In the genomic region with DNA sequence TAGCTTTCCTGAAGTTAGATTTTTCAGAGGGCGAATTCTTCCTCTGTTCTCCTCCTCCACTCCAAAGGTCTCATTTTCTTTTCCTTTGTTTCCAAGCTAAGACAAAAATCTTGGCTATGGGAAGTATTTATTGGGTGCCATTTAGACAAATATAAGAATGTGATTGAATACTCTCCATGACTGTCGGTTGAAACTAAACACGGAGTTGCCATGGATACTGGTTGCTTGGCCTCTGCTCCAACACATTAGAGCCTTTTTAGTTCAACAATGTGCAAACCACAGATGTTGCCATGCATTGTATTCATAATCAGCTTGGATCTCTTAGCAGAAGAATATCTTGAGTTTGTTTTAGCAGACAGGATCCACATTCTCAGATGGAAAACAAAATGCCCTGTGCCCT, we compare ENCODE assay signal across 15 cellular contexts.
DNase-seq lines count a peak whose midpoint lies in the region; TF ChIP-seq lines count a peak whose summit lies in the region.
"Had no signal": no experiment of that assay in that cellular context is flagged by ENCODE, and none has a peak within 500 bp of the region (broad histone marks: within the 10 kb centered on the region; RNA-seq: fewer than 3 reads in every experiment).

No MANE protein-coding gene starts in this region.

- H3K9me3 ChIP-seq in endodermal cell (ENCODE audit: control insufficient read depth, low read length) (no peaks in the 10 kb centered on the region), neuronal stem cell (replicated peaks in 1 of 2; ENCODE audit: control insufficient read depth in 2 of 2, insufficient read depth in 1 of 2, low read depth in 1 of 2, low read length in 2 of 2) (no peaks in the 10 kb centered on the region), sigmoid colon (no peaks in the 10 kb centered on the region)
- H3K9me3 ChIP-seq: SJCRH30 had no signal

- no peak overlapping the region for H3K4me2 ChIP-seq in neuronal stem cell (ENCODE audit: insufficient read depth, low read length, poor library complexity, severe bottlenecking)

- H3K4me1 ChIP-seq in endodermal cell (ENCODE audit: control insufficient read depth, insufficient read depth, low read length) (no peaks in the 10 kb centered on the region), neuronal stem cell (ENCODE audit: control insufficient read depth in 2 of 2, insufficient read depth in 1 of 2, low read depth in 1 of 2, low read length in 2 of 2) (peaks cover 2 to 37% of the 10 kb centered on the region in 2 donors), sigmoid colon (no peaks in the 10 kb centered on the region)
- H3K4me1 ChIP-seq: SJCRH30 had no signal

- H3K23ac ChIP-seq in neuronal stem cell (ENCODE audit: low read depth, low read length, poor library complexity) = no peak overlapping the region

- intact Hi-C loops in sigmoid colon (cut with DNase I) = no loop called here

- no peak for TF ChIP-seq EP300 in sigmoid colon (IDR thresholded peaks at IDR 0.05)

- H3K4me1 Mint-ChIP-seq in endodermal cell = no peaks in the 10 kb centered on the region

- no peak overlapping the region for H3K14ac ChIP-seq in neuronal stem cell (ENCODE audit: low read length)

- 86 to 96% methylated on average over 1 to 3 of the region's 3 CpGs for WGBS in endodermal cell (ENCODE audit: insufficient coverage in 1 of 2, insufficient read length in 1 of 2), 2 experiments
- WGBS in neuronal stem cell (ENCODE audit: extremely low coverage in 2 of 2, insufficient read length in 2 of 2, insufficient replicate concordance in 1 of 2), 2 donors = no CpG with 5 or more reads among the region's 3 CpGs
- 49 to 52% methylated on average over 3 of the region's 3 CpGs for WGBS in sigmoid colon, 2 donors

- H3K27me3 ChIP-seq in endodermal cell (ENCODE audit: control insufficient read depth, insufficient read depth, low read length, poor library complexity, severe bottlenecking) (no peaks in the 10 kb centered on the region), neuronal stem cell (ENCODE audit: control insufficient read depth in 3 of 3, insufficient read depth in 3 of 3, low read depth in 1 of 3, low read length in 3 of 3) (no peaks in the 10 kb centered on the region), sigmoid colon (no peaks in the 10 kb centered on the region)
- H3K27me3 ChIP-seq: SJCRH30 had no signal

- H2AK5ac ChIP-seq in neuronal stem cell (ENCODE audit: low read depth, low read length) = no peak overlapping the region

- H2BK5ac ChIP-seq in neuronal stem cell (ENCODE audit: low read length) = no peak overlapping the region

- DNase-seq in NCI-H1092 (lab: John Stamatoyannopoulos, UW) (peak; percentile 3), NCI-H2227 treated with DMSO at 0.1 percent for 48 hours (lab: John Stamatoyannopoulos, UW) (peak; percentile 10), endodermal cell (no peak), neuronal stem cell (ENCODE audit: low spot score) (no peak), sigmoid colon (no peak), COLO829 (ENCODE audit: low spot score) (no peak), NCI-H526 treated with DMSO at 0.1 percent for 48 hours (lab: John Stamatoyannopoulos, UW) (no peak)
- DNase-seq: ACHN, AML-193, H7, KG1, NCI-H187 treated with DMSO at 0.1 percent for 48 hours, NCI-H524 treated with DMSO at 0.1 percent for 48 hours, PC-3, SJCRH30 had no signal

- peaks cover 6% of the 10 kb centered on the region for H3K27me3 Mint-ChIP-seq in endodermal cell (ENCODE audit: insufficient read depth)

- TF ChIP-seq CTCF in endodermal cell (conservative IDR thresholded peaks at IDR 0.05) = no peak
- no peak for TF ChIP-seq CTCF in sigmoid colon (IDR thresholded peaks at IDR 0.05)

- no peak overlapping the region for H2BK120ac ChIP-seq in neuronal stem cell (ENCODE audit: low read depth, low read length)

- H3K27ac Mint-ChIP-seq in endodermal cell = no peak overlapping the region

- no peak overlapping the region for H2BK12ac ChIP-seq in neuronal stem cell (ENCODE audit: low read length)

- H2BK15ac ChIP-seq in neuronal stem cell (ENCODE audit: low read length) = no peak overlapping the region

- H3K9ac ChIP-seq in endodermal cell (ENCODE audit: extremely low read depth, low read length, poor library complexity, severe bottlenecking) = no peak overlapping the region
- no peak overlapping the region for H3K9ac ChIP-seq in neuronal stem cell (ENCODE audit: low read depth, low read length, poor library complexity)

- no peak overlapping the region for H4K8ac ChIP-seq in neuronal stem cell (ENCODE audit: low read depth, low read length)

- no peak overlapping the region for H3K4me3 ChIP-seq in endodermal cell (ENCODE audit: low read length)
- no peak overlapping the region for H3K4me3 ChIP-seq in neuronal stem cell (ENCODE audit: low read length in 2 of 2)
- H3K4me3 ChIP-seq in sigmoid colon = no peak overlapping the region
- H3K4me3 ChIP-seq: SJCRH30 had no signal

- H3K27ac ChIP-seq in endodermal cell (ENCODE audit: low read depth, low read length) (peak overlapping the region; percentile 10), neuronal stem cell (replicated peaks; ENCODE audit: low read length) (no peak overlapping the region), sigmoid colon (no peak overlapping the region)
- H3K27ac ChIP-seq: SJCRH30 had no signal

- no peak overlapping the region for H3K18ac ChIP-seq in neuronal stem cell (ENCODE audit: low read length)

- peaks cover 7% of the 10 kb centered on the region for H3K9me3 Mint-ChIP-seq in endodermal cell

- peak overlapping the region; percentile 11 for H2AFZ ChIP-seq in neuronal stem cell (ENCODE audit: low read length)

- no peak for TF ChIP-seq POLR2A in sigmoid colon (IDR thresholded peaks at IDR 0.05)

- no peak overlapping the region for H4K91ac ChIP-seq in neuronal stem cell (ENCODE audit: low read depth, low read length, poor library complexity)

- H3K4me3 Mint-ChIP-seq in endodermal cell = no peak overlapping the region

- H3K36me3 ChIP-seq in endodermal cell (ENCODE audit: control insufficient read depth, insufficient read depth, low read length) = no peaks in the 10 kb centered on the region
- H3K36me3 ChIP-seq in neuronal stem cell (replicated peaks in 1 of 2; ENCODE audit: control insufficient read depth in 2 of 2, insufficient read depth in 2 of 2, low read length in 2 of 2) = no peaks in the 10 kb centered on the region
- no peaks in the 10 kb centered on the region for H3K36me3 ChIP-seq in sigmoid colon
- H3K36me3 ChIP-seq: SJCRH30 had no signal

- H3K4ac ChIP-seq in neuronal stem cell (ENCODE audit: low read length) = no peak overlapping the region

- no peaks in the 10 kb centered on the region for H3K79me1 ChIP-seq in neuronal stem cell (ENCODE audit: low read depth, low read length)

- H3K36me3 Mint-ChIP-seq in endodermal cell (ENCODE audit: low read depth) = no peaks in the 10 kb centered on the region

Comparison
In these comparisons a context has a peak if more than half of its experiments do, and no peak if none do; other contexts are left out.
1. DNase-seq: peak in NCI-H1092 (single experiment) and NCI-H2227 treated with DMSO at 0.1 percent for 48 hours (single experiment); none in endodermal cell (single experiment), neuronal stem cell (single experiment), sigmoid colon (single experiment), COLO829 (single experiment) and NCI-H526 treated with DMSO at 0.1 percent for 48 hours (single experiment).